ENCODE assay signal across 8 cellular contexts in the genomic region with DNA sequence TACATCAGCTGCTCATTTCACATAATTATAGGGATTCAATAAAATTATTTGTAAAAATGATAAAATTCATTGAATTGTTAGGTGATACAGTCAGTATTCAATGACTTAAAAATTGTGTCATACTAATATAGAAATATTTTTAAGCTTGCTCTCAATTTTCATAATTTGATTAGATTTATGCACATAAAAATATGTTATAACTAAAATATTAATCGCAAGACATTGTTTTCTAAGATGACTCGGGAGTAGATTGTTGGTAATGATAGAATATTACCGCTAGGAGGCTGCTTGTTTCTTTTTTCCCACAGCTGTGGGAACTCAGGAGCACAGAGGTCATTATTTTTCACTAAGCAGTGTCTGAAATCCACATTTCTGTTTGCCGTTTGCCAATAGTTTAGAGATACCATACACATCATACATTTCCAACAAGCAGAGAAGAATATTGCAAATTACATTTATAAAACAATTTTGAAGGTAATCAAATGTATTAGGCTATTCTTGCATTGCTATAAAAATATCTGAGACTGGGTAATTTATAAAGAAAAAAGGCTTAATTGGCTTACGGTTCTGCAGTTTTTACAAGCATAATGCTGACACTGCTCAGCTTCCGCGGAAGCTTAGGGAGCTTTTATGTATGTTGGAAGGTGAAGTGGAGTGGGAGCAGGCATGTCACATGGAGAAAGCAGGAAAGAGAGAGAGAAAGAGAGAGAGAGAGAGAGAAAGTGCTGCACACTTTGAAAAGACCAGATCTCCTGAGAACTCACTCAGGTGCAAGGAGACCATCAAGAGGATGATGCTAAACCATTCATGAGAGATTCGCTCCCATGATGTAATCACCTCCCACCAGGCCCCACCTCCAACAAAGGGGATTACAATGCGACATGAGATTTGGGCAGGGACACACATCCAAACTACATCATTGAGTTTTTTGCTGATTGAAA. TPM values are rescaled to one million over a fixed set of nuclear protein-coding genes. Genes with fewer than 3 reads are reported as not detected.
DNase-seq lines count a peak whose midpoint lies in the region; ATAC-seq and TF ChIP-seq lines count a peak whose summit lies in the region.

No MANE protein-coding gene starts in this region.

- ATAC-seq in GM18498 (IDR thresholded peaks at IDR 0.05; ENCODE audit: unreplicated experiment) (peak; percentile 49), HG02981 (IDR thresholded peaks at IDR 0.05; ENCODE audit: unreplicated experiment) (no peak)
- ATAC-seq in stimulated activated naive CD8-positive, alpha-beta T cell treated with anti-CD3 and anti-CD28 coated beads, Interleukin-15, Interleukin-2, amounts not matched to agents 100 U/mL and 50 U/mL, for 24 hours, result peak; percentile 75

- H3K4me3 Mint-ChIP-seq in glutamatergic neuron (ENCODE audit: unreplicated experiment) (no peak overlapping the region), mesothelial cell of epicardium (no peak overlapping the region)

- TF ChIP-seq CTCF in glutamatergic neuron (IDR thresholded peaks at IDR 0.05; ENCODE audit: partially characterized antibody, unreplicated experiment) (peak; percentile 23), mesothelial cell of epicardium (IDR thresholded peaks at IDR 0.05; ENCODE audit: unreplicated experiment) (no peak)

- no peak overlapping the region for H3K27ac Mint-ChIP-seq in glutamatergic neuron (ENCODE audit: unreplicated experiment)
- no peak overlapping the region for H3K27ac Mint-ChIP-seq in mesothelial cell of epicardium

- no peaks in the 10 kb centered on the region for H3K9me3 Mint-ChIP-seq in glutamatergic neuron (ENCODE audit: unreplicated experiment)
- no peaks in the 10 kb centered on the region for H3K9me3 Mint-ChIP-seq in mesothelial cell of epicardium

- H3K36me3 Mint-ChIP-seq in glutamatergic neuron (ENCODE audit: unreplicated experiment), result no peaks in the 10 kb centered on the region
- H3K36me3 Mint-ChIP-seq in mesothelial cell of epicardium, result no peaks in the 10 kb centered on the region

- H3K4me1 Mint-ChIP-seq in glutamatergic neuron (ENCODE audit: low read depth, unreplicated experiment), result no peaks in the 10 kb centered on the region
- peaks cover 3% of the 10 kb centered on the region for H3K4me1 Mint-ChIP-seq in mesothelial cell of epicardium

- H3K27me3 Mint-ChIP-seq in glutamatergic neuron (ENCODE audit: unreplicated experiment), result no peaks in the 10 kb centered on the region
- no peaks in the 10 kb centered on the region for H3K27me3 Mint-ChIP-seq in mesothelial cell of epicardium (ENCODE audit: low read depth)

- DNase-seq in NCI-H1694 treated with DMSO at 0.1 percent for 48 hours (lab: John Stamatoyannopoulos, UW) (peak; percentile 49), glutamatergic neuron (no peak), mesothelial cell of epicardium (ENCODE audit: low spot score in 2 of 2, unreplicated experiment in 2 of 2) (no peak)
- DNase-seq in activated CD4-positive, alpha-beta T cell treated with anti-CD3 and anti-CD28 coated beads, Interleukin-2, amount 50 U/mL, for 1 hour, result peak; percentile 57
- DNase-seq in stimulated activated naive CD8-positive, alpha-beta T cell treated with anti-CD3 and anti-CD28 coated beads, Interleukin-15, Interleukin-2, amounts not matched to agents 100 U/mL and 50 U/mL, for 24 hours, result peak; percentile 58
- DNase-seq in NK-92 treated with Interleukin-12 subunit alpha and Interleukin-12 subunit beta, amount 100 ng/mL, for 24 hours (lab: John Stamatoyannopoulos, UW), result no peak

RNA-seq across cellular contexts. Expression of a gene that starts 9.2 kb away (rescaled TPM):
- total RNA-seq in glutamatergic neuron (ENCODE audit: unreplicated experiment), result not detected
- total RNA-seq in mesothelial cell of epicardium, result 0.40 to 0.78 TPM (median 0.43 TPM) in 3 replicates

RNA-seq across cellular contexts. Expression of a gene that starts 18.6 kb away (rescaled TPM):
- total RNA-seq in glutamatergic neuron (ENCODE audit: unreplicated experiment) (not detected), mesothelial cell of epicardium (not detected in 3 replicates)

Comparison
In these comparisons a context has a peak if more than half of its experiments do, and no peak if none do; other contexts are left out.
1. DNase-seq: peak in NCI-H1694 treated with DMSO at 0.1 percent for 48 hours (single experiment), activated CD4-positive, alpha-beta T cell treated with anti-CD3 and anti-CD28 coated beads, Interleukin-2, amount 50 U/mL, for 1 hour (single experiment) and stimulated activated naive CD8-positive, alpha-beta T cell treated with anti-CD3 and anti-CD28 coated beads, Interleukin-15, Interleukin-2, amounts not matched to agents 100 U/mL and 50 U/mL, for 24 hours (single experiment); none in glutamatergic neuron (single experiment), mesothelial cell of epicardium (0 of 2) and NK-92 treated with Interleukin-12 subunit alpha and Interleukin-12 subunit beta, amount 100 ng/mL, for 24 hours (single experiment).